Comparison of ENCODE assay signal across 22 cellular contexts in the genomic region with DNA sequence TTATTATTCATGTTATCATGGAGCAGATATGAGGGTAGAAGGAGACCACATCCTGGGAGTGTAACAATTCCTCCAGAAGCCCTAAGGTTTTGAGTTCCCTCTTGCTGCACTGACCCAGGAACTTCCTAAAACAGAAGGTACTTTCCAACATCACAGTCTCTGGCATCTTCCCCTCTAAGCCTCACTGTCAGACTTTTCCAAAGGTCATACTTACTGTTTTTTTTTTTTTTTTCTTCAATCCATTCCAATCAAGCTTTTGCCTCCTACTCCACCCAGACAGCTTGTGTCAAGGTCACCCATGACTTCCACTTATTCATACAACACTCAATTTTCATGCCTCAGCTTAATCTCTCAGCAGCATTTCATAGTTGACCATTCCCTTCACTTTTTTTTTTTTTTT. TPM values are rescaled to one million over a fixed set of nuclear protein-coding genes. Genes with fewer than 3 reads are reported as not detected.
DNase-seq lines count a peak whose midpoint lies in the region; ATAC-seq, FAIRE-seq and TF ChIP-seq lines count a peak whose summit lies in the region.
"Had no signal": no experiment of that assay in that cellular context is flagged by ENCODE, and none has a peak within 500 bp of the region (broad histone marks: within the 10 kb centered on the region; RNA-seq: fewer than 3 reads in every experiment).

No MANE protein-coding gene starts in this region.

- H3K27ac Mint-ChIP-seq in stimulated activated naive CD8-positive, alpha-beta T cell treated with anti-CD3 and anti-CD28 coated beads, Interleukin-15, amount 100 ng/mL, for 72 hours = peak overlapping the region; percentile 20 to 73
- H3K27ac Mint-ChIP-seq in chondrocyte (ENCODE audit: unreplicated experiment) (peak overlapping the region; percentile 85), Caco-2 (ENCODE audit: unreplicated experiment) (no peak overlapping the region)
- no peak overlapping the region for H3K27ac Mint-ChIP-seq in naive thymus-derived CD4-positive, alpha-beta T cell

- H3K4me3 ChIP-seq in naive thymus-derived CD4-positive, alpha-beta T cell (ENCODE audit: low read length) = no peak overlapping the region
- H3K4me3 ChIP-seq in Caco-2 (ENCODE audit: low read depth, low read length) = no peak overlapping the region
- H3K4me3 ChIP-seq: dorsolateral prefrontal cortex, ovary, skin epidermis, upper lobe of left lung had no signal

- no peak for TF ChIP-seq CTCF in chondrocyte (IDR thresholded peaks at IDR 0.05)
- TF ChIP-seq CTCF in Caco-2 (IDR thresholded peaks at IDR 0.05; ENCODE audit: insufficient read depth in 1 of 2, low read depth in 1 of 2, low read length in 1 of 2, severe bottlenecking in 1 of 2, unreplicated experiment in 1 of 2) = no peak

- no peaks in the 10 kb centered on the region for H3K27me3 Mint-ChIP-seq in stimulated activated naive CD8-positive, alpha-beta T cell treated with anti-CD3 and anti-CD28 coated beads, Interleukin-15, amount 100 ng/mL, for 72 hours
- no peaks in the 10 kb centered on the region for H3K27me3 Mint-ChIP-seq in chondrocyte (ENCODE audit: low read depth)
- H3K27me3 Mint-ChIP-seq in naive thymus-derived CD4-positive, alpha-beta T cell = no peaks in the 10 kb centered on the region
- H3K27me3 Mint-ChIP-seq in Caco-2 (ENCODE audit: insufficient read depth, unreplicated experiment) = no peaks in the 10 kb centered on the region
- H3K27me3 Mint-ChIP-seq: CD8-positive, alpha-beta memory T cell had no signal

- no peak overlapping the region for H3K4me3 Mint-ChIP-seq in stimulated activated naive CD8-positive, alpha-beta T cell treated with anti-CD3 and anti-CD28 coated beads, Interleukin-15, amount 100 ng/mL, for 72 hours
- H3K4me3 Mint-ChIP-seq in chondrocyte (ENCODE audit: unreplicated experiment) (no peak overlapping the region), Caco-2 (ENCODE audit: unreplicated experiment) (no peak overlapping the region)
- no peak overlapping the region for H3K4me3 Mint-ChIP-seq in naive thymus-derived CD4-positive, alpha-beta T cell
- H3K4me3 Mint-ChIP-seq: CD8-positive, alpha-beta memory T cell had no signal

- ATAC-seq in stimulated activated naive CD8-positive, alpha-beta T cell treated with anti-CD3 and anti-CD28 coated beads, Interleukin-15, amount 100 ng/mL, for 72 hours = no peak
- ATAC-seq in stimulated activated naive CD8-positive, alpha-beta T cell treated with anti-CD3 and anti-CD28 coated beads, Interleukin-15, Interleukin-2, amounts not matched to agents 100 U/mL and 50 U/mL, for 24 hours = no peak
- peak; percentile 60 for ATAC-seq in naive thymus-derived CD4-positive, alpha-beta T cell
- ATAC-seq in GM19463 (IDR thresholded peaks at IDR 0.05; ENCODE audit: unreplicated experiment) (no peak), HG02973 (IDR thresholded peaks at IDR 0.05; ENCODE audit: unreplicated experiment) (no peak)

- H3K27me3 ChIP-seq in naive thymus-derived CD4-positive, alpha-beta T cell (ENCODE audit: control insufficient read depth in 2 of 2, insufficient read depth in 2 of 2, low read length in 2 of 2) = no peaks in the 10 kb centered on the region
- no peaks in the 10 kb centered on the region for H3K27me3 ChIP-seq in Caco-2 (replicated peaks; ENCODE audit: control insufficient read depth, insufficient read depth, low read length)
- H3K27me3 ChIP-seq: brain microvascular endothelial cell, dorsolateral prefrontal cortex, ovary, upper lobe of left lung had no signal

- BruUV-seq in Caco-2 (replicated peaks; lab: Mats Ljungman, UMichigan) = no TSS peak

- no peaks in the 10 kb centered on the region for H3K36me3 Mint-ChIP-seq in chondrocyte (ENCODE audit: low read depth)
- peaks cover 0 to 3% (median 0%) of the 10 kb centered on the region in 5 donors for H3K36me3 Mint-ChIP-seq in naive thymus-derived CD4-positive, alpha-beta T cell
- peaks cover under 1% of the 10 kb centered on the region for H3K36me3 Mint-ChIP-seq in Caco-2 (ENCODE audit: insufficient read depth, unreplicated experiment)
- H3K36me3 Mint-ChIP-seq: CD8-positive, alpha-beta memory T cell had no signal

- no peaks in the 10 kb centered on the region for H3K9me3 ChIP-seq in naive thymus-derived CD4-positive, alpha-beta T cell (ENCODE audit: control insufficient read depth in 2 of 3, low read length in 3 of 3)
- H3K9me3 ChIP-seq in Caco-2 = no peaks in the 10 kb centered on the region
- H3K9me3 ChIP-seq: ovary, upper lobe of left lung had no signal

- no peaks in the 10 kb centered on the region for H3K4me1 ChIP-seq in naive thymus-derived CD4-positive, alpha-beta T cell (ENCODE audit: control insufficient read depth in 2 of 2, insufficient read depth in 2 of 2, low read length in 2 of 2)
- H3K4me1 ChIP-seq in Caco-2 = no peaks in the 10 kb centered on the region

- DNase-seq in stimulated activated naive CD8-positive, alpha-beta T cell treated with anti-CD3 and anti-CD28 coated beads, Interleukin-15, amount 100 ng/mL, for 72 hours = no peak
- no peak for DNase-seq in stimulated activated naive CD8-positive, alpha-beta T cell treated with anti-CD3 and anti-CD28 coated beads, Interleukin-15, Interleukin-2, amounts not matched to agents 100 U/mL and 50 U/mL, for 24 hours
- DNase-seq in chondrocyte (ENCODE audit: low spot score) (no peak), Caco-2 (no peak), frontal cortex (ENCODE audit: low spot score in 2 of 2) (no peak)
- no peak for DNase-seq in naive thymus-derived CD4-positive, alpha-beta T cell
- DNase-seq: activated CD8-positive, alpha-beta memory T cell treated with anti-CD3 and anti-CD28 coated beads, Interleukin-2, amount 50 U/mL, for 48 hours; activated naive CD4-positive, alpha-beta T cell; brain microvascular endothelial cell; CD8-positive, alpha-beta memory T cell; dorsolateral prefrontal cortex; GOT3; hippocampal formation; NCI-H1694; NCI-H345; ovary; Right ventricle myocardium superior; upper lobe of left lung had no signal

- intact Hi-C loops in naive thymus-derived CD4-positive, alpha-beta T cell (cut with micrococcal nuclease) = no loop called here
- intact Hi-C loops in Caco-2 (cut with micrococcal nuclease; ENCODE audit: unreplicated experiment) = no loop called here

- H3K27ac ChIP-seq in naive thymus-derived CD4-positive, alpha-beta T cell (ENCODE audit: low read depth, low read length) = no peak overlapping the region
- H3K27ac ChIP-seq: brain microvascular endothelial cell, upper lobe of left lung had no signal

- peaks cover 22% of the 10 kb centered on the region for H3K4me1 Mint-ChIP-seq in stimulated activated naive CD8-positive, alpha-beta T cell treated with anti-CD3 and anti-CD28 coated beads, Interleukin-15, amount 100 ng/mL, for 72 hours
- peaks cover 13% of the 10 kb centered on the region for H3K4me1 Mint-ChIP-seq in chondrocyte (ENCODE audit: low read depth)
- H3K4me1 Mint-ChIP-seq in naive thymus-derived CD4-positive, alpha-beta T cell = peaks cover 9 to 23% (median 15%) of the 10 kb centered on the region in 7 donors
- H3K4me1 Mint-ChIP-seq in Caco-2 (ENCODE audit: low read depth, unreplicated experiment) = peaks cover 8% of the 10 kb centered on the region

- CTCF ChIA-PET in naive thymus-derived CD4-positive, alpha-beta T cell (lab: Charles Lee) = interaction anchor here (0.6 kb wide), 1 partner anchor 42 kb away, joined by 4 read pairs; no protein-coding TSS in a partner anchor
- CTCF ChIA-PET in Caco-2 (lab: Charles Lee) = no interaction called here

- no peak for FAIRE-seq in frontal cortex (lab: Jason Lieb, UNC)
- FAIRE-seq: A204.1 had no signal

- POLR2A ChIA-PET in naive thymus-derived CD4-positive, alpha-beta T cell (lab: Charles Lee) = interaction anchor here (0.8 to 5.2 kb wide), 2 partner anchors 8 to 178 kb away, joined by 3 to 39 read pairs; a partner anchor contains a TSS
- POLR2A ChIA-PET in Caco-2 (lab: Charles Lee) = no interaction called here

- no peaks in the 10 kb centered on the region for H3K36me3 ChIP-seq in naive thymus-derived CD4-positive, alpha-beta T cell (ENCODE audit: control insufficient read depth in 2 of 3, insufficient read depth in 3 of 3, low read length in 3 of 3)
- no peaks in the 10 kb centered on the region for H3K36me3 ChIP-seq in Caco-2 (ENCODE audit: control insufficient read depth, insufficient read depth, low read length)
- H3K36me3 ChIP-seq: brain microvascular endothelial cell, ovary, upper lobe of left lung had no signal

- H3K9me3 Mint-ChIP-seq in stimulated activated naive CD8-positive, alpha-beta T cell treated with anti-CD3 and anti-CD28 coated beads, Interleukin-15, amount 100 ng/mL, for 72 hours = no peaks in the 10 kb centered on the region
- H3K9me3 Mint-ChIP-seq in chondrocyte (ENCODE audit: low read depth) (no peaks in the 10 kb centered on the region), Caco-2 (ENCODE audit: unreplicated experiment) (no peaks in the 10 kb centered on the region)
- no peaks in the 10 kb centered on the region for H3K9me3 Mint-ChIP-seq in naive thymus-derived CD4-positive, alpha-beta T cell
- H3K9me3 Mint-ChIP-seq: CD8-positive, alpha-beta memory T cell had no signal

RNA-seq across cellular contexts. Expression of a gene that starts 18.4 kb away (rescaled TPM):
- total RNA-seq in chondrocyte = 1.3 to 1.5 TPM (median 1.3 TPM) in 3 replicates
- total RNA-seq in naive thymus-derived CD4-positive, alpha-beta T cell = 1 to 10 TPM in 3 of 5 experiments, under 1 TPM in 2; 0.69 to 1.9 (median 1.4) TPM
- 1 to 10 TPM in 1 of 2 donors, under 1 TPM in 1; 0.43 to 1.1 TPM for polyA plus RNA-seq in naive thymus-derived CD4-positive, alpha-beta T cell
- total RNA-seq in Caco-2 (2022) = 1.8 and 1.9 TPM in 2 replicates
- 2.9 TPM for total RNA-seq in frontal cortex

RNA-seq across cellular contexts. Expression of a gene that starts 21.7 kb away (rescaled TPM):
- total RNA-seq in chondrocyte (38.4 to 49.7 TPM (median 39.4 TPM) in 3 replicates), Caco-2 (2022) (46.4 and 47.3 TPM in 2 replicates), frontal cortex (58.3 TPM)
- total RNA-seq in naive thymus-derived CD4-positive, alpha-beta T cell = 10 to 100 TPM; 72.1 to 92.1 (median 82.9) TPM
- polyA plus RNA-seq in naive thymus-derived CD4-positive, alpha-beta T cell = 10 to 100 TPM; 10.1 to 46.7 TPM

Comparison
In these comparisons a context has a peak if more than half of its experiments do, and no peak if none do; other contexts are left out.
1. H3K27ac Mint-ChIP-seq: peak in stimulated activated naive CD8-positive, alpha-beta T cell treated with anti-CD3 and anti-CD28 coated beads, Interleukin-15, amount 100 ng/mL, for 72 hours (2 of 2) and chondrocyte (single experiment); none in naive thymus-derived CD4-positive, alpha-beta T cell (0 of 9) and Caco-2 (single experiment).